28 cellular contexts compared by ENCODE assay signal in the genomic region with DNA sequence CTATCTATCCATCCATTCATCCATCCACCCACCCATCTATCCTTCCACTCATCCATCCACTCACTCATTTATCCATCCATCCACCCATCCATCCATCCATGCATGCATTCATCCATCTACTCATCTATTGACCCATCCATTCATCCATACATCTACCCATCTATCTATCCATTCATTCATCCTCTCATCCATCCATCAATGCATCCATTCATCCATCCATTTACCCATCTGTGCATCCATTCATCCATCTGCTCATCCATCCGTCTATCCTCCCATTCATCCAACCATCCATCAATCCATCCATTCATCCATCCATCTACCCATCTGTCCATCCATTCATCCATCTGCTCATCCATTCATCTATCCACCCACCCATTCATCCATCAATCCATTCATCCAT.
"Had no signal": no experiment of that assay in that cellular context is flagged by ENCODE, and none has a peak within 500 bp of the region (broad histone marks: within the 10 kb centered on the region; RNA-seq: fewer than 3 reads in every experiment).

No MANE protein-coding gene starts in this region.

- H3K27ac ChIP-seq: neural progenitor cell, ovary, parathyroid adenoma, psoas muscle, skin epidermis, spleen, suprapubic skin, testis, tibial artery, transverse colon, upper lobe of right lung, vagina had no signal

- H3K4me2 ChIP-seq: neural progenitor cell, smooth muscle cell had no signal

- H3K27me3 ChIP-seq: neural progenitor cell, ovary, spleen, suprapubic skin, testis, tibial artery, transverse colon, upper lobe of right lung, vagina had no signal

- DNase-seq: natural killer cell; occipital lobe; ovary; posterior cingulate gyrus; psoas muscle; right cardiac atrium; spleen; stimulated activated CD4-positive, alpha-beta T cell treated with anti-CD3 and anti-CD28 coated beads, Interleukin-12 subunit alpha, Interleukin-12 subunit beta, amount 100 ng/mL, for 4 hours; stimulated activated CD4-positive, alpha-beta T cell treated with anti-CD3 and anti-CD28 coated beads, Interleukin-1b, Interleukin-23, amount 100 ng/mL, for 48 hours; stimulated activated CD4-positive, alpha-beta T cell treated with anti-CD3 and anti-CD28 coated beads, Interleukin-4, amount 100 ng/mL, for 1 hour; stimulated activated CD4-positive, alpha-beta T cell treated with anti-CD3 and anti-CD28 coated beads, Interleukin-4, amount 100 ng/mL, for 4 hours; stimulated activated CD8-positive, alpha-beta memory T cell treated with anti-CD3 and anti-CD28 coated beads, Interleukin-4, amount 100 ng/mL, for 48 hours; stimulated activated naive CD4-positive, alpha-beta T cell; stimulated activated naive CD8-positive, alpha-beta T cell treated with anti-CD3 and anti-CD28 coated beads, Interleukin-15, amount 100 ng/mL, for 72 hours; stimulated activated naive CD8-positive, alpha-beta T cell treated with anti-CD3 and anti-CD28 coated beads, Interleukin-15, Interleukin-2, amounts not matched to agents 100 U/mL and 50 U/mL, for 24 hours; substantia nigra; testis; tibial artery; transverse colon; upper lobe of right lung had no signal

- H3K9ac ChIP-seq: neural progenitor cell, parathyroid adenoma had no signal

- H3K4me1 ChIP-seq: neural progenitor cell, parathyroid adenoma, psoas muscle, spleen, suprapubic skin, testis, tibial artery, transverse colon, upper lobe of right lung had no signal

- H3K36me3 ChIP-seq: neural progenitor cell, ovary, spleen, suprapubic skin, tibial artery, transverse colon, upper lobe of right lung, vagina had no signal

- ATAC-seq: natural killer cell; psoas muscle; right cardiac atrium; sciatic nerve; stimulated activated memory B cell treated with anti-CD40 and anti-IgM and Interleukin-4, amounts not matched to agents 10 μg/mL and 1 μg/mL and 100 μg/mL, for 72 hours; stimulated activated naive CD8-positive, alpha-beta T cell treated with anti-CD3 and anti-CD28 coated beads, Interleukin-15, amount 100 ng/mL, for 72 hours; stimulated activated naive CD8-positive, alpha-beta T cell treated with anti-CD3 and anti-CD28 coated beads, Interleukin-15, Interleukin-2, amounts not matched to agents 100 U/mL and 50 U/mL, for 24 hours; upper lobe of right lung had no signal

- H2AFZ ChIP-seq: neural progenitor cell, parathyroid adenoma had no signal

- H3K4me3 ChIP-seq: neural progenitor cell, ovary, psoas muscle, skin epidermis, smooth muscle cell, spleen, suprapubic skin, testis, tibial artery, transverse colon, upper lobe of right lung, vagina had no signal

- H3K9me3 ChIP-seq: ovary, spleen, suprapubic skin, testis, tibial artery, transverse colon, upper lobe of right lung, vagina had no signal

- H3K79me2 ChIP-seq: parathyroid adenoma had no signal
